Comparison of ENCODE assay signal across 9 cellular contexts in the genomic region with DNA sequence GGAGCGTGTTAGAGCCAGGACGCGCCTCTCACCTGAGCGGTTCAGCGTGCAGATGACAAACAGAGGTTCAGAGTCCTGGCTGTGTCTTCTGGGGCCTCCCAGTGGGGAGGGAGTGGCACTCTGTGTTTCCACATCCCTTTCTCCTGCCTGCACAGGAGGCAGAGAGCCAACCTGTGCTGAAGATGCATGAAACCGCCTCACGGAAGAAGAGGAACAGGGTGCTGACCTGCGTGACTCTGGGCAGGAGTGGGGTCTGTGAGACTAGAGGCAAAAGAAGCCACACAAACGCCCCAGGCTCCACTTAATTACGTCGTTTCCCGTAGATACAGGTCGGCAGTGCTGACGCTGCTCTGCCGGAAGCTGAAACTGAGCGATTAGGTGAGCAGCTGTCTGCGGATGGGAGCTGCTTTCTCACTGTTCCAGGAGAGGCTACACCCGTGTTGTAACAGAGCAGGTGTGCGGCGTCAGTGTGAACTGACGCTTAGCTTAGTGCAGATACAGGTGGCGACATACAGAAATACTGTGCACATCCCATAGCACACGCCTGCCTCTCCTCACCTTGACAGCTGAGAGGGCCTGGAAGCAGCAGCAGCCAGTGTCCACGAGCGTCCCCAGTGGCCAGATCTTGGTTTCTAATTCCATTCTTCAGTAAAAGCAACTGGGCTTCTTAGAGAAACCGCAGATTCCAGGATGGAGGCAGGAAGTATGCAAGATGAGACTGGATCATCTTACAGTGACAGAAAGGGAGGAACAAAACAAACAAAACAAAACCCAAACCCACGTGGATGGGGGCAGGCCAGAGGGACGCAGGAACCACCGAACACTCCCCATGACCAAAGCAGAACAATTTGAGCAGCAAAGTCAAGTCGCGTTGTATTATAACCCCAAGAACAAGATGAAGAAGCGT. TPM values are rescaled to one million over a fixed set of nuclear protein-coding genes. Genes with fewer than 3 reads are reported as not detected.
DNase-seq lines count a peak whose midpoint lies in the region; TF ChIP-seq lines count a peak whose summit lies in the region.
"Had no signal": no experiment of that assay in that cellular context is flagged by ENCODE, and none has a peak within 500 bp of the region (broad histone marks: within the 10 kb centered on the region; RNA-seq: fewer than 3 reads in every experiment).

No MANE protein-coding gene starts in this region.

- H3K36me3 Mint-ChIP-seq in activated CD4-positive, alpha-beta memory T cell treated with anti-CD3 and anti-CD28 coated beads for 36 hours, result no peaks in the 10 kb centered on the region

- POLR2A ChIA-PET in OCI-LY7 (lab: Charles Lee), result no interaction called here
- POLR2A ChIA-PET in activated CD4-positive, alpha-beta memory T cell treated with anti-CD3 and anti-CD28 coated beads for 36 hours (lab: Charles Lee), result no interaction called here

- H3K9me3 ChIP-seq in OCI-LY7 (ENCODE audit: low read length), result no peaks in the 10 kb centered on the region

- no peaks in the 10 kb centered on the region for H3K9me2 ChIP-seq in OCI-LY7 (ENCODE audit: insufficient read depth, low read length)

- no peak overlapping the region for H3K4me3 ChIP-seq in OCI-LY7 (ENCODE audit: low read depth, low read length, poor library complexity, severe bottlenecking)

- no peaks in the 10 kb centered on the region for H3K4me1 ChIP-seq in OCI-LY7 (ENCODE audit: insufficient read depth, low read length, poor library complexity, severe bottlenecking)

- no peaks in the 10 kb centered on the region for H3K9me3 Mint-ChIP-seq in activated CD4-positive, alpha-beta memory T cell treated with anti-CD3 and anti-CD28 coated beads for 36 hours

- no peak overlapping the region for H3K27ac Mint-ChIP-seq in activated CD4-positive, alpha-beta memory T cell treated with anti-CD3 and anti-CD28 coated beads for 36 hours

- no peak overlapping the region for H3K4me2 ChIP-seq in OCI-LY7 (ENCODE audit: low read length)

- no peaks in the 10 kb centered on the region for H3K36me3 ChIP-seq in OCI-LY7 (ENCODE audit: insufficient read depth, low read length)

- H3K27ac ChIP-seq in OCI-LY7 (ENCODE audit: low read depth, low read length, poor library complexity, severe bottlenecking) (no peak overlapping the region), epithelial cell of prostate (peak overlapping the region; percentile 22)
- H3K27ac ChIP-seq: HL-60 had no signal

- BruUV-seq in OCI-LY7 (replicated peaks; lab: Mats Ljungman, UMichigan), result no TSS peak

- H3K4me1 Mint-ChIP-seq in activated CD4-positive, alpha-beta memory T cell treated with anti-CD3 and anti-CD28 coated beads for 36 hours (ENCODE audit: low read depth), result peaks cover 8% of the 10 kb centered on the region

- CTCF ChIA-PET in OCI-LY7 (lab: Charles Lee; ENCODE audit: unreplicated experiment), result interaction anchor here (0.6 kb wide), 1 partner anchor 209 kb away, joined by 3 read pairs; no protein-coding TSS in a partner anchor
- CTCF ChIA-PET in activated CD4-positive, alpha-beta memory T cell treated with anti-CD3 and anti-CD28 coated beads for 36 hours (lab: Charles Lee), result interaction anchor here (0.6 to 0.9 kb wide), 2 partner anchors 12 to 359 kb away, joined by 3 to 4 read pairs; no protein-coding TSS in a partner anchor

- H2AFZ ChIP-seq in OCI-LY7 (ENCODE audit: low read length), result no peak overlapping the region

- H3K4me3 Mint-ChIP-seq in activated CD4-positive, alpha-beta memory T cell treated with anti-CD3 and anti-CD28 coated beads for 36 hours, result no peak overlapping the region

- peak; percentile 71 for DNase-seq in DMS153 treated with DMSO at 0.1 percent for 48 hours (lab: John Stamatoyannopoulos, UW; ENCODE audit: unreplicated experiment)
- DNase-seq in HuH-7 (ENCODE audit: low spot score), result peak; percentile 85
- DNase-seq in OCI-LY7 (ENCODE audit: low spot score), result no peak
- DNase-seq in epithelial cell of prostate (ENCODE audit: low read depth, low spot score), result peak; percentile 33
- DNase-seq in occipital lobe (lab: John Stamatoyannopoulos, UW), result peak; percentile 32
- no peak for DNase-seq in activated CD4-positive, alpha-beta memory T cell treated with anti-CD3 and anti-CD28 coated beads for 36 hours
- DNase-seq in stimulated activated CD4-positive, alpha-beta T cell treated with anti-CD3 and anti-CD28 coated beads, Interleukin-15, amount 100 ng/mL, for 24 hours, result no peak
- no peak for DNase-seq in activated CD8-positive, alpha-beta memory T cell treated with anti-CD3 and anti-CD28 coated beads for 24 hours

- 0 out of 2 replicates have a peak, but pooled peaks have one; percentile 36 for TF ChIP-seq CTCF in OCI-LY7 (conservative IDR thresholded peaks at IDR 0.05; ENCODE audit: low read length)

- no peaks in the 10 kb centered on the region for H4K20me1 ChIP-seq in OCI-LY7 (ENCODE audit: insufficient read depth, low read length)

- intact Hi-C loops in OCI-LY7 (cut with micrococcal nuclease; ENCODE audit: unreplicated experiment), result no loop called here
- intact Hi-C loops in activated CD4-positive, alpha-beta memory T cell treated with anti-CD3 and anti-CD28 coated beads for 36 hours (cut with micrococcal nuclease), result no loop called here

- no peaks in the 10 kb centered on the region for H3K79me2 ChIP-seq in OCI-LY7 (ENCODE audit: insufficient read depth, low read depth, low read length)

- peaks cover 43% of the 10 kb centered on the region for H3K27me3 Mint-ChIP-seq in activated CD4-positive, alpha-beta memory T cell treated with anti-CD3 and anti-CD28 coated beads for 36 hours

RNA-seq across cellular contexts. Expression of a gene that starts 37.7 kb away (rescaled TPM):
- 2.8 and 8.4 TPM in 2 replicates for total RNA-seq in OCI-LY7 (2014; rRNA removed; shearing (Covaris generic))
- total RNA-seq in OCI-LY7 (2022) (12.8 and 16.4 TPM in 2 replicates), occipital lobe (146 TPM)
- 1 to 10 TPM; 7.1 to 8.0 TPM for total RNA-seq in activated CD4-positive, alpha-beta memory T cell treated with anti-CD3 and anti-CD28 coated beads for 36 hours

Comparison
In these comparisons a context has a peak if more than half of its experiments do, and no peak if none do; other contexts are left out.
1. DNase-seq: peak in DMS153 treated with DMSO at 0.1 percent for 48 hours (single experiment), HuH-7 (single experiment), epithelial cell of prostate (single experiment) and occipital lobe (single experiment); none in OCI-LY7 (single experiment), activated CD4-positive, alpha-beta memory T cell treated with anti-CD3 and anti-CD28 coated beads for 36 hours (single experiment), stimulated activated CD4-positive, alpha-beta T cell treated with anti-CD3 and anti-CD28 coated beads, Interleukin-15, amount 100 ng/mL, for 24 hours (single experiment) and activated CD8-positive, alpha-beta memory T cell treated with anti-CD3 and anti-CD28 coated beads for 24 hours (single experiment).